In genomic region chr12:53345486-53346195, GRCh38 we compare ENCODE assay signal across 8 cellular contexts.
DNase-seq lines count a peak whose midpoint lies in the region; TF ChIP-seq lines count a peak whose summit lies in the region.

No MANE protein-coding gene starts in this region.

- H3K27ac ChIP-seq in RWPE1 (peak overlapping the region; percentile 68), rectal smooth muscle tissue (ENCODE audit: low read depth, low read length) (peak overlapping the region; percentile 82)

- H3K36me3 ChIP-seq in rectal smooth muscle tissue (ENCODE audit: control insufficient read depth, insufficient read depth, low read length): no peaks in the 10 kb centered on the region

- H3K9ac ChIP-seq in rectal smooth muscle tissue (ENCODE audit: low read length): no peak overlapping the region

- CTCF ChIA-PET in RWPE1 (lab: Yijun Ruan, JAX): interaction anchor here (0.6 to 1.7 kb wide), 11 partner anchors 11 to 539 kb away, joined by 3 to 7 read pairs (median 3); partner anchors contain the start of gene AAAS

- POLR2A ChIA-PET in RWPE1 (lab: Yijun Ruan, JAX; ENCODE audit: low non-redundant PET): interaction anchor here (0.7 kb wide), 1 partner anchor 72 kb away, joined by 3 read pairs; no protein-coding TSS in a partner anchor

- TF ChIP-seq CTCF in GM12865 (IDR thresholded peaks at IDR 0.05; ENCODE audit: insufficient read depth, low read depth, low read length, missing control alignments) (no peak), RWPE1 (conservative IDR thresholded peaks at IDR 0.05; ENCODE audit: low read depth) (peak; percentile 5; the same call in 1 of the 2 replicates), fibroblast of mammary gland (conservative IDR thresholded peaks at IDR 0.05; ENCODE audit: control insufficient read depth, insufficient read depth, low read depth, low read length) (no peak)

- H3K4me3 ChIP-seq in GM12865 (ENCODE audit: low read depth, low read length) (0 out of 2 replicates have a peak overlapping the region, but pooled peaks have one; percentile 63), fibroblast of mammary gland (ENCODE audit: control insufficient read depth, low read depth, low read length) (peak overlapping the region; percentile 66), rectal smooth muscle tissue (ENCODE audit: low read length) (no peak overlapping the region)

- peaks cover 8% of the 10 kb centered on the region for H3K4me1 ChIP-seq in rectal smooth muscle tissue (ENCODE audit: control insufficient read depth, insufficient read depth, low read length)

- DNase-seq in GM12865 (ENCODE audit: low read depth) (no peak), RWPE1 (ENCODE audit: low spot score) (no peak), fibroblast of mammary gland (ENCODE audit: low read depth) (peak; percentile 80), glomerular visceral epithelial cell (ENCODE audit: extremely low spot score) (no peak), NCI-H1092 treated with DMSO at 0.1 percent for 48 hours (lab: John Stamatoyannopoulos, UW) (no peak)
- no peak for DNase-seq in activated CD4-positive, alpha-beta T cell treated with anti-CD3 and anti-CD28 coated beads, Interleukin-2, amount 50 U/mL, for 4 hours
- no peak for DNase-seq in effector CD8-positive, alpha-beta T cell (lab: John Stamatoyannopoulos, UW)

- no peaks in the 10 kb centered on the region for H3K27me3 ChIP-seq in rectal smooth muscle tissue (ENCODE audit: control insufficient read depth, insufficient read depth, low read length)
